1 cellular context compared by ENCODE assay signal in genomic region chr21:45485686-45486442, GRCh38.
TF ChIP-seq lines count a peak whose summit lies in the region.

No MANE protein-coding gene starts in this region.

TF ChIP-seq in H1, 55 proteins besides CTCF, POLR2A, EP300 and RAD21:
- TF ChIP-seq SUZ12 (IDR thresholded peaks at IDR 0.05; ENCODE audit: low read length) (no peak), EZH2 (IDR thresholded peaks at IDR 0.05; ENCODE audit: low read depth, low read length, severe bottlenecking) (no peak), JUN (IDR thresholded peaks at IDR 0.05; ENCODE audit: low read depth, low read length) (no peak), USF2 (IDR thresholded peaks at IDR 0.05; ENCODE audit: low read length) (no peak), SP1 (IDR thresholded peaks at IDR 0.05; ENCODE audit: low read depth, low read length) (no peak)
